Comparison of ENCODE assay signal across 27 cellular contexts in the genomic region with DNA sequence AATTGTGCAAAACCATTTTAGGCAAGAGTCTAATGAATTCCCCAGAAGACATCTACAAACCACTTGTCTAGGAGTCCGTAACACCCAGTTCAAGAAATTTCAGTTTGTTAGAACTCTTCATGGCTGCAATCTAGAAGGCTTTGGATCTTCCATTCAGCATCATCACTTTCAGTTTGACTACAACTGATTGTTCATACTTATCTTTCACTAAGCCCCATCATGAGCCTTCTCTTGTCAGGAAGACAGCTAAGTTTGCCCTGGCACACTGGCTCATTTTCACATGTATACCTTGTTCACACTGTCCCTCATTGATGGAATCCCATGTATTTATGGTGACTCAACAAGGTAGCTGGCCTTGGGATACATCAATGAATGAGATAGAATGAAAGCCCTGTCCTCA.
"Had no signal": no experiment of that assay in that cellular context is flagged by ENCODE, and none has a peak within 500 bp of the region (broad histone marks: within the 10 kb centered on the region; RNA-seq: fewer than 3 reads in every experiment).

No MANE protein-coding gene starts in this region.

- H3K4me3 Mint-ChIP-seq: naive thymus-derived CD4-positive, alpha-beta T cell; nephron; neural progenitor cell; stimulated activated naive B cell treated with anti-CD40 and anti-IgM and Interleukin-4, amounts not matched to agents 10 μg/mL and 1 μg/mL and 100 μg/mL, for 72 hours had no signal

- H3K79me2 ChIP-seq: hepatocyte, parathyroid adenoma had no signal

- H3K9me3 Mint-ChIP-seq: neural progenitor cell had no signal

- H3K36me3 ChIP-seq: esophagus muscularis mucosa, gastroesophageal sphincter, heart left ventricle, left lung, neural progenitor cell, right lobe of liver, stomach, thyroid gland, vagina had no signal

- H2AFZ ChIP-seq: hepatocyte, neural progenitor cell, parathyroid adenoma had no signal

- H3K27ac Mint-ChIP-seq: naive thymus-derived CD4-positive, alpha-beta T cell; neural progenitor cell; progenitor cell of endocrine pancreas; stimulated activated naive B cell treated with anti-CD40 and anti-IgM and Interleukin-4, amounts not matched to agents 10 μg/mL and 1 μg/mL and 100 μg/mL, for 72 hours had no signal

- DNase-seq: dermis blood vessel endothelial cell; effector memory CD4-positive, alpha-beta T cell; foreskin keratinocyte; heart left ventricle; left cardiac atrium; left lung; mesenchymal stem cell; midbrain; naive thymus-derived CD4-positive, alpha-beta T cell; right lobe of liver; small intestine; stimulated activated CD4-positive, alpha-beta T cell treated with anti-CD3 and anti-CD28 coated beads, Interleukin-15, amount 100 ng/mL, for 24 hours; stimulated activated CD4-positive, alpha-beta T cell treated with anti-CD3 and anti-CD28 coated beads, Interleukin-2, amount 100 ng/mL, for 48 hours; stimulated activated naive B cell treated with anti-CD40 and anti-IgM and Interleukin-4, amounts not matched to agents 10 μg/mL and 1 μg/mL and 100 μg/mL, for 72 hours; stomach; thyroid gland; trophoblast cell had no signal

- H3K4me2 ChIP-seq: hepatocyte, neural progenitor cell had no signal

- H3K4me1 Mint-ChIP-seq: naive thymus-derived CD4-positive, alpha-beta T cell; stimulated activated naive B cell treated with anti-CD40 and anti-IgM and Interleukin-4, amounts not matched to agents 10 μg/mL and 1 μg/mL and 100 μg/mL, for 72 hours had no signal

- H3K36me3 Mint-ChIP-seq: naive thymus-derived CD4-positive, alpha-beta T cell; neural progenitor cell; stimulated activated naive B cell treated with anti-CD40 and anti-IgM and Interleukin-4, amounts not matched to agents 10 μg/mL and 1 μg/mL and 100 μg/mL, for 72 hours had no signal

- FAIRE-seq: endothelial cell of umbilical vein, islet of Langerhans, small intestine had no signal

- H3K9ac ChIP-seq: neural progenitor cell, parathyroid adenoma had no signal

- H3K27me3 Mint-ChIP-seq: progenitor cell of endocrine pancreas; stimulated activated naive B cell treated with anti-CD40 and anti-IgM and Interleukin-4, amounts not matched to agents 10 μg/mL and 1 μg/mL and 100 μg/mL, for 72 hours had no signal

- H3K9me3 ChIP-seq: esophagus muscularis mucosa, gastroesophageal sphincter, left lung, right lobe of liver, stomach, thyroid gland, vagina had no signal

- H3K4me3 ChIP-seq: esophagus muscularis mucosa, gastroesophageal sphincter, heart left ventricle, hepatocyte, left lung, neural progenitor cell, right lobe of liver, stomach, thyroid gland, vagina had no signal

- H3K27ac ChIP-seq: esophagus muscularis mucosa, foreskin keratinocyte, gastroesophageal sphincter, heart left ventricle, hepatocyte, left lung, neural progenitor cell, parathyroid adenoma, right lobe of liver, stomach, thyroid gland, vagina had no signal

- H3K4me1 ChIP-seq: foreskin keratinocyte, left lung, parathyroid adenoma, right lobe of liver, stomach, thyroid gland, vagina had no signal

- H3K27me3 ChIP-seq: esophagus muscularis mucosa, foreskin keratinocyte, gastroesophageal sphincter, heart left ventricle, hepatocyte, left lung, neural progenitor cell, right lobe of liver, stomach, thyroid gland, vagina had no signal

- ATAC-seq: foreskin keratinocyte; gastroesophageal sphincter; heart left ventricle; left cardiac atrium; left lung; naive thymus-derived CD4-positive, alpha-beta T cell; right lobe of liver; stimulated activated naive B cell treated with anti-CD40 and anti-IgM and Interleukin-4, amounts not matched to agents 10 μg/mL and 1 μg/mL and 100 μg/mL, for 72 hours had no signal
